Comparison of ENCODE assay signal across 1 cellular context in the genomic region with DNA sequence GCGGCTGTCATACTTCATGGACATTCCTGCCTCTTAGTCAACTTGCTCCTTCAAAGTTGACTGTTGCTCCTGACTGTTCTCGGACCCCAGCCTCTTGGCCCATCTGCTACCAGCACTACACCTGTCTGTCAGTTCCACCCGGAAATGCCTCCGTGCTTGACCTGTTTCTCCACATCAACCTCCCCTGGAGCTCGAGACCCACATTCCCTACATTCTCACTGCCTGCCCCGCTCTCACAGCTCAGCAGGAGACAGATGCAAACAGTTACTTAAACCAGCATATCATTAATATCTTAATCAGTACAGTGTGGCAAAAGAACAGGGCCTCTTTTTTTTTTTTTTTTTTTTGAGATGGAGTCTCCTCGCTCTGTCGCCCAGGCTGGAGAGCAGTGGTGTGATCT.
TF ChIP-seq lines count a peak whose summit lies in the region.

No MANE protein-coding gene starts in this region.

TF ChIP-seq in GM23338, 12 proteins besides CTCF, POLR2A, EP300 and RAD21 (continued from another document):
- TF ChIP-seq, protein P1, sequence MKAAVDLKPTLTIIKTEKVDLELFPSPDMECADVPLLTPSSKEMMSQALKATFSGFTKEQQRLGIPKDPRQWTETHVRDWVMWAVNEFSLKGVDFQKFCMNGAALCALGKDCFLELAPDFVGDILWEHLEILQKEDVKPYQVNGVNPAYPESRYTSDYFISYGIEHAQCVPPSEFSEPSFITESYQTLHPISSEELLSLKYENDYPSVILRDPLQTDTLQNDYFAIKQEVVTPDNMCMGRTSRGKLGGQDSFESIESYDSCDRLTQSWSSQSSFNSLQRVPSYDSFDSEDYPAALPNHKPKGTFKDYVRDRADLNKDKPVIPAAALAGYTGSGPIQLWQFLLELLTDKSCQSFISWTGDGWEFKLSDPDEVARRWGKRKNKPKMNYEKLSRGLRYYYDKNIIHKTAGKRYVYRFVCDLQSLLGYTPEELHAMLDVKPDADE (IDR thresholded peaks at IDR 0.05), result no peak
- TF ChIP-seq NANOG (IDR thresholded peaks at IDR 0.05; ENCODE audit: borderline replicate concordance) (no peak), JUNB (IDR thresholded peaks at IDR 0.05; ENCODE audit: unreplicated experiment) (no peak), EZH2 (IDR thresholded peaks at IDR 0.05; ENCODE audit: low read depth, unreplicated experiment) (no peak), ZNF331 (CRISPR knock-in tag; IDR thresholded peaks at IDR 0.05; ENCODE audit: low read depth) (no peak)
- TF ChIP-seq, protein P2, sequence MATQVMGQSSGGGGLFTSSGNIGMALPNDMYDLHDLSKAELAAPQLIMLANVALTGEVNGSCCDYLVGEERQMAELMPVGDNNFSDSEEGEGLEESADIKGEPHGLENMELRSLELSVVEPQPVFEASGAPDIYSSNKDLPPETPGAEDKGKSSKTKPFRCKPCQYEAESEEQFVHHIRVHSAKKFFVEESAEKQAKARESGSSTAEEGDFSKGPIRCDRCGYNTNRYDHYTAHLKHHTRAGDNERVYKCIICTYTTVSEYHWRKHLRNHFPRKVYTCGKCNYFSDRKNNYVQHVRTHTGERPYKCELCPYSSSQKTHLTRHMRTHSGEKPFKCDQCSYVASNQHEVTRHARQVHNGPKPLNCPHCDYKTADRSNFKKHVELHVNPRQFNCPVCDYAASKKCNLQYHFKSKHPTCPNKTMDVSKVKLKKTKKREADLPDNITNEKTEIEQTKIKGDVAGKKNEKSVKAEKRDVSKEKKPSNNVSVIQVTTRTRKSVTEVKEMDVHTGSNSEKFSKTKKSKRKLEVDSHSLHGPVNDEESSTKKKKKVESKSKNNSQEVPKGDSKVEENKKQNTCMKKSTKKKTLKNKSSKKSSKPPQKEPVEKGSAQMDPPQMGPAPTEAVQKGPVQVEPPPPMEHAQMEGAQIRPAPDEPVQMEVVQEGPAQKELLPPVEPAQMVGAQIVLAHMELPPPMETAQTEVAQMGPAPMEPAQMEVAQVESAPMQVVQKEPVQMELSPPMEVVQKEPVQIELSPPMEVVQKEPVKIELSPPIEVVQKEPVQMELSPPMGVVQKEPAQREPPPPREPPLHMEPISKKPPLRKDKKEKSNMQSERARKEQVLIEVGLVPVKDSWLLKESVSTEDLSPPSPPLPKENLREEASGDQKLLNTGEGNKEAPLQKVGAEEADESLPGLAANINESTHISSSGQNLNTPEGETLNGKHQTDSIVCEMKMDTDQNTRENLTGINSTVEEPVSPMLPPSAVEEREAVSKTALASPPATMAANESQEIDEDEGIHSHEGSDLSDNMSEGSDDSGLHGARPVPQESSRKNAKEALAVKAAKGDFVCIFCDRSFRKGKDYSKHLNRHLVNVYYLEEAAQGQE (IDR thresholded peaks at IDR 0.05; ENCODE audit: unreplicated experiment), result no peak
- TF ChIP-seq, protein P3, sequence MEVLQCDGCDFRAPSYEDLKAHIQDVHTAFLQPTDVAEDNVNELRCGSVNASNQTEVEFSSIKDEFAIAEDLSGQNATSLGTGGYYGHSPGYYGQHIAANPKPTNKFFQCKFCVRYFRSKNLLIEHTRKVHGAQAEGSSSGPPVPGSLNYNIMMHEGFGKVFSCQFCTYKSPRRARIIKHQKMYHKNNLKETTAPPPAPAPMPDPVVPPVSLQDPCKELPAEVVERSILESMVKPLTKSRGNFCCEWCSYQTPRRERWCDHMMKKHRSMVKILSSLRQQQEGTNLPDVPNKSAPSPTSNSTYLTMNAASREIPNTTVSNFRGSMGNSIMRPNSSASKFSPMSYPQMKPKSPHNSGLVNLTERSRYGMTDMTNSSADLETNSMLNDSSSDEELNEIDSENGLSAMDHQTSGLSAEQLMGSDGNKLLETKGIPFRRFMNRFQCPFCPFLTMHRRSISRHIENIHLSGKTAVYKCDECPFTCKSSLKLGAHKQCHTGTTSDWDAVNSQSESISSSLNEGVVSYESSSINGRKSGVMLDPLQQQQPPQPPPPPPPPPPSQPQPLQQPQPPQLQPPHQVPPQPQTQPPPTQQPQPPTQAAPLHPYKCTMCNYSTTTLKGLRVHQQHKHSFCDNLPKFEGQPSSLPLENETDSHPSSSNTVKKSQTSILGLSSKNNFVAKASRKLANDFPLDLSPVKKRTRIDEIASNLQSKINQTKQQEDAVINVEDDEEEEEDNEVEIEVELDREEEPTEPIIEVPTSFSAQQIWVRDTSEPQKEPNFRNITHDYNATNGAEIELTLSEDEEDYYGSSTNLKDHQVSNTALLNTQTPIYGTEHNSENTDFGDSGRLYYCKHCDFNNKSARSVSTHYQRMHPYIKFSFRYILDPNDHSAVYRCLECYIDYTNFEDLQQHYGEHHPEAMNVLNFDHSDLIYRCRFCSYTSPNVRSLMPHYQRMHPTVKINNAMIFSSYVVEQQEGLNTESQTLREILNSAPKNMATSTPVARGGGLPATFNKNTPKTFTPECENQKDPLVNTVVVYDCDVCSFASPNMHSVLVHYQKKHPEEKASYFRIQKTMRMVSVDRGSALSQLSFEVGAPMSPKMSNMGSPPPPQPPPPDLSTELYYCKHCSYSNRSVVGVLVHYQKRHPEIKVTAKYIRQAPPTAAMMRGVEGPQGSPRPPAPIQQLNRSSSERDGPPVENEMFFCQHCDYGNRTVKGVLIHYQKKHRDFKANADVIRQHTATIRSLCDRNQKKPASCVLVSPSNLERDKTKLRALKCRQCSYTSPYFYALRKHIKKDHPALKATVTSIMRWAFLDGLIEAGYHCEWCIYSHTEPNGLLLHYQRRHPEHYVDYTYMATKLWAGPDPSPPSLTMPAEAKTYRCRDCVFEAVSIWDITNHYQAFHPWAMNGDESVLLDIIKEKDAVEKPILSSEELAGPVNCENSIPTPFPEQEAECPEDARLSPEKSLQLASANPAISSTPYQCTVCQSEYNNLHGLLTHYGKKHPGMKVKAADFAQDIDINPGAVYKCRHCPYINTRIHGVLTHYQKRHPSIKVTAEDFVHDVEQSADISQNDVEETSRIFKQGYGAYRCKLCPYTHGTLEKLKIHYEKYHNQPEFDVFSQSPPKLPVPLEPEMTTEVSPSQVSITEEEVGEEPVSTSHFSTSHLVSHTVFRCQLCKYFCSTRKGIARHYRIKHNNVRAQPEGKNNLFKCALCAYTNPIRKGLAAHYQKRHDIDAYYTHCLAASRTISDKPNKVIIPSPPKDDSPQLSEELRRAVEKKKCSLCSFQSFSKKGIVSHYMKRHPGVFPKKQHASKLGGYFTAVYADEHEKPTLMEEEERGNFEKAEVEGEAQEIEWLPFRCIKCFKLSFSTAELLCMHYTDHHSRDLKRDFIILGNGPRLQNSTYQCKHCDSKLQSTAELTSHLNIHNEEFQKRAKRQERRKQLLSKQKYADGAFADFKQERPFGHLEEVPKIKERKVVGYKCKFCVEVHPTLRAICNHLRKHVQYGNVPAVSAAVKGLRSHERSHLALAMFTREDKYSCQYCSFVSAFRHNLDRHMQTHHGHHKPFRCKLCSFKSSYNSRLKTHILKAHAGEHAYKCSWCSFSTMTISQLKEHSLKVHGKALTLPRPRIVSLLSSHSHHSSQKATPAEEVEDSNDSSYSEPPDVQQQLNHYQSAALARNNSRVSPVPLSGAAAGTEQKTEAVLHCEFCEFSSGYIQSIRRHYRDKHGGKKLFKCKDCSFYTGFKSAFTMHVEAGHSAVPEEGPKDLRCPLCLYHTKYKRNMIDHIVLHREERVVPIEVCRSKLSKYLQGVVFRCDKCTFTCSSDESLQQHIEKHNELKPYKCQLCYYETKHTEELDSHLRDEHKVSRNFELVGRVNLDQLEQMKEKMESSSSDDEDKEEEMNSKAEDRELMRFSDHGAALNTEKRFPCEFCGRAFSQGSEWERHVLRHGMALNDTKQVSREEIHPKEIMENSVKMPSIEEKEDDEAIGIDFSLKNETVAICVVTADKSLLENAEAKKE (CRISPR knock-in tag; IDR thresholded peaks at IDR 0.05), result no peak
